23 cellular contexts compared by ENCODE assay signal in the genomic region with DNA sequence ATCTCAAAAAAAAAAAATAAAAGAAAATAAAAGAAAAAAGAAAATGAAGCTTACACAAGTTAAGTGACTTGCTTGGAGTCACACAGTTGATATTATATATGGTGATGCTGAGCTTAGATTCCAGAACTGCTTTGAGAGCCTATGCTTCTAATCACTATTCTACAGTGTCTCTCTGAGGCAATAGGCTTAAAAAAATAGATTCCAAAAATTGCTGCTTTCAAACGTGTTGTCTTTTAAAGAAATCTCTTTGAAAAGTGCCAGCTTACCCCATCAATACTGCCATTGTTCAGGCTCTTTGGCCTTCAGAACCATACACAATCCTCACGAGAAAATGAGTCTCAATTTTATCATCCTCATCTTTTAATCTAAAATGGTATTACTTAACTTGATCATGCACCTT.
DNase-seq lines count a peak whose midpoint lies in the region; TF ChIP-seq lines count a peak whose summit lies in the region.
"Had no signal": no experiment of that assay in that cellular context is flagged by ENCODE, and none has a peak within 500 bp of the region (broad histone marks: within the 10 kb centered on the region; RNA-seq: fewer than 3 reads in every experiment).

No MANE protein-coding gene starts in this region.

- H3K27me3 ChIP-seq in adipocyte (replicated peaks; ENCODE audit: control insufficient read depth, insufficient read depth, low read length) (no peaks in the 10 kb centered on the region), smooth muscle cell (ENCODE audit: low read depth) (no peaks in the 10 kb centered on the region)
- H3K27me3 ChIP-seq: ascending aorta, esophagus muscularis mucosa had no signal

- H3K4me1 ChIP-seq in adipocyte (ENCODE audit: control insufficient read depth, insufficient read depth, low read length) (peaks cover 14% of the 10 kb centered on the region), smooth muscle cell (ENCODE audit: low read depth) (peaks cover 8% of the 10 kb centered on the region)
- H3K4me1 ChIP-seq: ascending aorta, parathyroid adenoma had no signal

- no peak overlapping the region for H3K4me3 ChIP-seq in adipocyte (ENCODE audit: low read length)
- H3K4me3 ChIP-seq in smooth muscle cell, result no peak overlapping the region
- H3K4me3 ChIP-seq: ascending aorta, esophagus muscularis mucosa had no signal

- DNase-seq in EL (peak; percentile 31), adipocyte (ENCODE audit: low read depth) (peak; percentile 68), iris pigment epithelial cell (ENCODE audit: low read depth) (peak; percentile 64), smooth muscle cell (lab: John Stamatoyannopoulos, UW; ENCODE audit: unreplicated experiment) (no peak), mesenteric fat pad (ENCODE audit: low spot score) (no peak), iPS-NIHi7 (ENCODE audit: extremely low spot score) (no peak), H4 (ENCODE audit: low spot score) (no peak)
- DNase-seq: activated naive CD4-positive, alpha-beta T cell treated with anti-CD3 and anti-CD28 coated beads for 36 hours; activated T-cell treated with anti-CD3 and anti-CD28 coated beads, Interleukin-2, amount 50 U/mL, for 48 hours; CD8-positive, alpha-beta T cell; DMS53; effector memory CD4-positive, alpha-beta T cell; left colon; natural killer cell; NCI-H187 treated with DMSO at 0.1 percent for 48 hours; NCI-H2227 treated with DMSO at 0.1 percent for 48 hours; NCI-H748 treated with DMSO at 0.1 percent for 48 hours; substantia nigra; T-helper 1 cell had no signal

- H3K4me2 ChIP-seq in smooth muscle cell, result peak overlapping the region; percentile 73
- H3K4me2 ChIP-seq: KMS-11 had no signal

- peak overlapping the region; percentile 90 for H3K27ac ChIP-seq in smooth muscle cell (ENCODE audit: low read depth)
- H3K27ac ChIP-seq: ascending aorta, esophagus muscularis mucosa, KMS-11, parathyroid adenoma had no signal

- H3K79me2 ChIP-seq in smooth muscle cell (ENCODE audit: low read depth), result no peaks in the 10 kb centered on the region
- H3K79me2 ChIP-seq: parathyroid adenoma had no signal

- no peak overlapping the region for H2AFZ ChIP-seq in smooth muscle cell (ENCODE audit: low read depth)
- H2AFZ ChIP-seq: parathyroid adenoma had no signal

- no peaks in the 10 kb centered on the region for H3F3A ChIP-seq in smooth muscle cell (ENCODE audit: low read depth)

- WGBS in smooth muscle cell (ENCODE audit: low lambda C conversion rate), result 35% methylated on average over 2 of the region's 2 CpGs

- H3K9ac ChIP-seq in adipocyte (ENCODE audit: low read length), result no peak overlapping the region
- H3K9ac ChIP-seq in smooth muscle cell (ENCODE audit: low read depth), result no peak overlapping the region
- H3K9ac ChIP-seq: KMS-11, parathyroid adenoma had no signal

- no peak for TF ChIP-seq CTCF in smooth muscle cell (IDR thresholded peaks at IDR 0.05; ENCODE audit: borderline replicate concordance, insufficient read depth, poor library complexity, severe bottlenecking)

- no peaks in the 10 kb centered on the region for H4K20me1 ChIP-seq in smooth muscle cell (ENCODE audit: low read depth)

- H3K36me3 ChIP-seq in adipocyte (ENCODE audit: control insufficient read depth, insufficient read depth, low read length, severe bottlenecking) (no peaks in the 10 kb centered on the region), smooth muscle cell (ENCODE audit: low read depth) (no peaks in the 10 kb centered on the region)
- H3K36me3 ChIP-seq: ascending aorta, esophagus muscularis mucosa had no signal

- H3K9me3 ChIP-seq in adipocyte (ENCODE audit: control insufficient read depth, low read length), result no peaks in the 10 kb centered on the region
- H3K9me3 ChIP-seq in smooth muscle cell (replicated peaks; ENCODE audit: low read depth), result no peaks in the 10 kb centered on the region
- H3K9me3 ChIP-seq: ascending aorta, esophagus muscularis mucosa had no signal

Comparison
In these comparisons a context has a peak if more than half of its experiments do, and no peak if none do; other contexts are left out.
1. DNase-seq: peak in EL (single experiment), adipocyte (single experiment) and iris pigment epithelial cell (single experiment); none in smooth muscle cell (single experiment), mesenteric fat pad (single experiment), iPS-NIHi7 (single experiment) and H4 (single experiment).